In genomic region chr20:53834044-53834442, GRCh38 we compare ENCODE assay signal across 12 cellular contexts.
A peak's percentile ranks its signal among the peaks of the same experiment; 100 is the strongest.
DNase-seq lines count a peak whose midpoint lies in the region; ATAC-seq and TF ChIP-seq lines count a peak whose summit lies in the region.
"Had no signal": no experiment of that assay in that cellular context is flagged by ENCODE, and none has a peak within 500 bp of the region (broad histone marks: within the 10 kb centered on the region; RNA-seq: fewer than 3 reads in every experiment).

No MANE protein-coding gene starts in this region.

- H3K27ac Mint-ChIP-seq in activated CD8-positive, alpha-beta memory T cell treated with anti-CD3 and anti-CD28 coated beads, Interleukin-2, amount 10 ng/mL, durations not matched to agents 7 days and 5 days = peak overlapping the region; percentile 73
- peak overlapping the region; percentile 100 for H3K27ac Mint-ChIP-seq in activated CD8-positive, alpha-beta T cell treated with anti-CD3 and anti-CD28 coated beads for 36 hours
- peak overlapping the region; percentile 94 for H3K27ac Mint-ChIP-seq in stimulated activated memory B cell treated with anti-CD40 and anti-IgM and Interleukin-4, amounts not matched to agents 10 μg/mL and 1 μg/mL and 100 μg/mL, for 72 hours

- no peak for ATAC-seq in activated CD8-positive, alpha-beta memory T cell treated with anti-CD3 and anti-CD28 coated beads, Interleukin-2, amount 10 ng/mL, durations not matched to agents 7 days and 5 days
- ATAC-seq in activated CD8-positive, alpha-beta T cell treated with anti-CD3 and anti-CD28 coated beads for 36 hours = no peak
- peak; percentile 90 for ATAC-seq in stimulated activated memory B cell treated with anti-CD40 and anti-IgM and Interleukin-4, amounts not matched to agents 10 μg/mL and 1 μg/mL and 100 μg/mL, for 72 hours
- no peak for ATAC-seq in left lobe of liver

- H3K9me3 Mint-ChIP-seq in activated CD8-positive, alpha-beta memory T cell treated with anti-CD3 and anti-CD28 coated beads, Interleukin-2, amount 10 ng/mL, durations not matched to agents 7 days and 5 days (ENCODE audit: low read depth) = peaks cover 9% of the 10 kb centered on the region
- H3K9me3 Mint-ChIP-seq in activated CD8-positive, alpha-beta T cell treated with anti-CD3 and anti-CD28 coated beads for 36 hours = peaks cover 6% of the 10 kb centered on the region
- H3K9me3 Mint-ChIP-seq in stimulated activated memory B cell treated with anti-CD40 and anti-IgM and Interleukin-4, amounts not matched to agents 10 μg/mL and 1 μg/mL and 100 μg/mL, for 72 hours = peaks cover 7% of the 10 kb centered on the region

- no peak overlapping the region for H3K4me3 ChIP-seq in HL-60 (replicated peaks; ENCODE audit: insufficient read depth, low read length)

- peak overlapping the region; percentile 39 for H3K27ac ChIP-seq in HL-60 (replicated peaks)

- H3K27me3 Mint-ChIP-seq in activated CD8-positive, alpha-beta memory T cell treated with anti-CD3 and anti-CD28 coated beads, Interleukin-2, amount 10 ng/mL, durations not matched to agents 7 days and 5 days = no peaks in the 10 kb centered on the region
- H3K27me3 Mint-ChIP-seq in activated CD8-positive, alpha-beta T cell treated with anti-CD3 and anti-CD28 coated beads for 36 hours = no peaks in the 10 kb centered on the region
- no peaks in the 10 kb centered on the region for H3K27me3 Mint-ChIP-seq in stimulated activated memory B cell treated with anti-CD40 and anti-IgM and Interleukin-4, amounts not matched to agents 10 μg/mL and 1 μg/mL and 100 μg/mL, for 72 hours

- POLR2A ChIA-PET in activated CD8-positive, alpha-beta T cell treated with anti-CD3 and anti-CD28 coated beads for 36 hours (lab: Charles Lee) = no interaction called here

- no peak for TF ChIP-seq CTCF in HL-60 (IDR thresholded peaks at IDR 0.05; ENCODE audit: insufficient read depth, low read length)
- TF ChIP-seq CTCF in activated CD8-positive, alpha-beta T cell treated with anti-CD3 and anti-CD28 coated beads for 36 hours (IDR thresholded peaks at IDR 0.05) = no peak

- DNase-seq in activated CD8-positive, alpha-beta memory T cell treated with anti-CD3 and anti-CD28 coated beads, Interleukin-2, amount 10 ng/mL, durations not matched to agents 7 days and 5 days = peak; percentile 49
- no peak for DNase-seq in activated CD8-positive, alpha-beta memory T cell treated with anti-CD3 and anti-CD28 coated beads, Interleukin-2, amount 50 U/mL, for 48 hours
- peak in 1 of 2 experiments; percentile 23 for DNase-seq in HL-60 (ENCODE audit: low read depth in 1 of 2, low spot score in 1 of 2)
- DNase-seq in activated CD8-positive, alpha-beta T cell treated with anti-CD3 and anti-CD28 coated beads for 36 hours = peak; percentile 38
- no peak for DNase-seq in HUDEP-2 (lab: John Stamatoyannopoulos, UW; ENCODE audit: unreplicated experiment in 76 of 76)
- DNase-seq in iPS-NIHi7 (ENCODE audit: extremely low spot score) = no peak
- DNase-seq in left lobe of liver (ENCODE audit: low spot score) = no peak
- DNase-seq: ACHN; activated CD4-positive, alpha-beta T cell treated with anti-CD3 and anti-CD28 coated beads for 48 hours; effector CD4-positive, alpha-beta T cell; NCI-H2171 had no signal

- CTCF ChIA-PET in activated CD8-positive, alpha-beta memory T cell treated with anti-CD3 and anti-CD28 coated beads, Interleukin-2, amount 10 ng/mL, durations not matched to agents 7 days and 5 days (lab: Charles Lee) = interaction anchor here (1.3 kb wide), 1 partner anchor 10 kb away, joined by 4 read pairs; no protein-coding TSS in a partner anchor
- CTCF ChIA-PET in activated CD8-positive, alpha-beta T cell treated with anti-CD3 and anti-CD28 coated beads for 36 hours (lab: Charles Lee) = no interaction called here

- peaks cover 72% of the 10 kb centered on the region for H3K4me1 Mint-ChIP-seq in activated CD8-positive, alpha-beta memory T cell treated with anti-CD3 and anti-CD28 coated beads, Interleukin-2, amount 10 ng/mL, durations not matched to agents 7 days and 5 days
- H3K4me1 Mint-ChIP-seq in activated CD8-positive, alpha-beta T cell treated with anti-CD3 and anti-CD28 coated beads for 36 hours (ENCODE audit: low read depth) = peaks cover 58% of the 10 kb centered on the region
- peaks cover 76% of the 10 kb centered on the region for H3K4me1 Mint-ChIP-seq in stimulated activated memory B cell treated with anti-CD40 and anti-IgM and Interleukin-4, amounts not matched to agents 10 μg/mL and 1 μg/mL and 100 μg/mL, for 72 hours

- H3K4me3 Mint-ChIP-seq in activated CD8-positive, alpha-beta memory T cell treated with anti-CD3 and anti-CD28 coated beads, Interleukin-2, amount 10 ng/mL, durations not matched to agents 7 days and 5 days = peak overlapping the region; percentile 3
- peak overlapping the region; percentile 79 for H3K4me3 Mint-ChIP-seq in activated CD8-positive, alpha-beta T cell treated with anti-CD3 and anti-CD28 coated beads for 36 hours
- peak overlapping the region; percentile 63 for H3K4me3 Mint-ChIP-seq in stimulated activated memory B cell treated with anti-CD40 and anti-IgM and Interleukin-4, amounts not matched to agents 10 μg/mL and 1 μg/mL and 100 μg/mL, for 72 hours

- peaks cover 24% of the 10 kb centered on the region for H3K36me3 Mint-ChIP-seq in activated CD8-positive, alpha-beta memory T cell treated with anti-CD3 and anti-CD28 coated beads, Interleukin-2, amount 10 ng/mL, durations not matched to agents 7 days and 5 days
- H3K36me3 Mint-ChIP-seq in activated CD8-positive, alpha-beta T cell treated with anti-CD3 and anti-CD28 coated beads for 36 hours (ENCODE audit: low read depth) = peaks cover 8% of the 10 kb centered on the region
- peaks cover 15% of the 10 kb centered on the region for H3K36me3 Mint-ChIP-seq in stimulated activated memory B cell treated with anti-CD40 and anti-IgM and Interleukin-4, amounts not matched to agents 10 μg/mL and 1 μg/mL and 100 μg/mL, for 72 hours

- intact Hi-C loops in activated CD8-positive, alpha-beta T cell treated with anti-CD3 and anti-CD28 coated beads for 36 hours (cut with micrococcal nuclease) = loop anchor here (5.0 kb wide), 1 partner anchor 82 kb away; no protein-coding TSS in a partner anchor

- no peaks in the 10 kb centered on the region for H3K27me3 ChIP-seq in HL-60 (ENCODE audit: insufficient read depth, poor library complexity, severe bottlenecking)

Comparison
In these comparisons a context has a peak if more than half of its experiments do, and no peak if none do; other contexts are left out.
1. DNase-seq: peak in activated CD8-positive, alpha-beta memory T cell treated with anti-CD3 and anti-CD28 coated beads, Interleukin-2, amount 10 ng/mL, durations not matched to agents 7 days and 5 days (single experiment) and activated CD8-positive, alpha-beta T cell treated with anti-CD3 and anti-CD28 coated beads for 36 hours (single experiment); none in activated CD8-positive, alpha-beta memory T cell treated with anti-CD3 and anti-CD28 coated beads, Interleukin-2, amount 50 U/mL, for 48 hours (single experiment), HUDEP-2 (0 of 76), iPS-NIHi7 (single experiment) and left lobe of liver (single experiment).
2. H3K4me3 Mint-ChIP-seq: peak in every context shown above with its lines; median percentile 79 in activated CD8-positive, alpha-beta T cell treated with anti-CD3 and anti-CD28 coated beads for 36 hours; 63 in stimulated activated memory B cell treated with anti-CD40 and anti-IgM and Interleukin-4, amounts not matched to agents 10 μg/mL and 1 μg/mL and 100 μg/mL, for 72 hours; 3 in activated CD8-positive, alpha-beta memory T cell treated with anti-CD3 and anti-CD28 coated beads, Interleukin-2, amount 10 ng/mL, durations not matched to agents 7 days and 5 days.
3. Peak in every context shown above with its lines, with median percentiles within 50 percentile points of each other: H3K27ac Mint-ChIP-seq.